12 cellular contexts compared by ENCODE assay signal in the genomic region with DNA sequence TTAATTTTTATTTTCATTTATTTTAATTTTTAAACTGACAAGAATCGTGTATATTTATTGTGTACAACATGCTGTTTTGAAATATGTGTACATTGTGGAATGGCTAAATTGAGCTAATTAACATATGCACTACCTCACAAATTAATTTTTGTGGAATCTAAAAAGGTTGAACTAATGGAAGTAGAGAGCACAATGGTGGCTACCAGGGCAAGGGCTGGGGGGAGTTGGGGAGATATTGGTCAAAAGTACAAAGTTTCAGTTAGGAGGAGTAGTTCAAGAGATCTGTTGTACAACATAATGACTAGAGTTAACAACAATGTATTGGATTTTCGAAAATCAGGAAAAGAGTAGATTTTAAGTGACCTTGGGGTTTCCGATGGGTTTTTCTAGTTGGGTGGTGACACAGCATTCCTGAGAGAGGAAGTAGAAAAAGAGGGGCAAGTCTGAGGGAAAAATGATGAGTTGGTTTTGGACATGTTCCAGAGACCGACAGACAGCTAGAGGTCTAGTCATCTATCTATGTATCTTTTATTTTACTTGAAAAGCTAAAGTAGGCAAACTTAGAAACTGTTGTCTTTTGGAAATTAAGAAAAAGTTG. TPM values are rescaled to one million over a fixed set of nuclear protein-coding genes. Genes with fewer than 3 reads are reported as not detected.
DNase-seq lines count a peak whose midpoint lies in the region; ATAC-seq, FAIRE-seq and TF ChIP-seq lines count a peak whose summit lies in the region.
"Had no signal": no experiment of that assay in that cellular context is flagged by ENCODE, and none has a peak within 500 bp of the region (broad histone marks: within the 10 kb centered on the region; RNA-seq: fewer than 3 reads in every experiment).

No MANE protein-coding gene starts in this region.

- H3K9me3 ChIP-seq in MG63 (no peaks in the 10 kb centered on the region), astrocyte (ENCODE audit: insufficient read depth, low read depth, low read length) (no peaks in the 10 kb centered on the region), prostate gland (no peaks in the 10 kb centered on the region)
- H3K9me3 ChIP-seq: BLaER1 had no signal

- H3K27me3 ChIP-seq in MG63 (no peaks in the 10 kb centered on the region), astrocyte (ENCODE audit: insufficient read depth, low read length) (no peaks in the 10 kb centered on the region), prostate gland (replicated peaks; ENCODE audit: insufficient read depth) (no peaks in the 10 kb centered on the region)
- H3K27me3 ChIP-seq: BLaER1 had no signal

- H3K27ac ChIP-seq in astrocyte (ENCODE audit: low read depth, low read length), result peak overlapping the region; percentile 89
- no peak overlapping the region for H3K27ac ChIP-seq in prostate gland
- H3K27ac ChIP-seq: BLaER1 had no signal

- no peaks in the 10 kb centered on the region for H3K79me2 ChIP-seq in astrocyte (ENCODE audit: insufficient read depth, low read length)

- H3K27me3 Mint-ChIP-seq in astrocyte (ENCODE audit: low read depth, unreplicated experiment), result no peaks in the 10 kb centered on the region
- H3K27me3 Mint-ChIP-seq in natural killer cell treated with Interleukin-12 subunit alpha and Interleukin-12 subunit beta and Interleukin-15 and Interleukin-18, amount 100 ng/mL, for 72 hours, result peaks cover 0 to 8% of the 10 kb centered on the region in 2 donors

- no peaks in the 10 kb centered on the region for H3K36me3 ChIP-seq in MG63
- no peaks in the 10 kb centered on the region for H3K36me3 ChIP-seq in astrocyte (ENCODE audit: insufficient read depth, low read length)
- no peaks in the 10 kb centered on the region for H3K36me3 ChIP-seq in prostate gland
- H3K36me3 ChIP-seq: BLaER1 had no signal

- H3K4me2 ChIP-seq in astrocyte (ENCODE audit: low read length), result peak overlapping the region; percentile 80
- H3K4me2 ChIP-seq: BLaER1 had no signal

- no peaks in the 10 kb centered on the region for H4K20me1 ChIP-seq in astrocyte (ENCODE audit: insufficient read depth, low read length)
- H4K20me1 ChIP-seq: BLaER1 had no signal

- no peaks in the 10 kb centered on the region for H3K9me3 Mint-ChIP-seq in astrocyte (ENCODE audit: unreplicated experiment)
- H3K9me3 Mint-ChIP-seq in natural killer cell treated with Interleukin-12 subunit alpha and Interleukin-12 subunit beta and Interleukin-15 and Interleukin-18, amount 100 ng/mL, for 72 hours, result no peaks in the 10 kb centered on the region
- H3K9me3 Mint-ChIP-seq: activated T-cell treated with anti-CD3 and anti-CD28 coated beads, Interleukin-2, amount 50 U/mL, for 4 hours had no signal

- no peak overlapping the region for H3K4me3 ChIP-seq in MG63
- no peak overlapping the region for H3K4me3 ChIP-seq in astrocyte (ENCODE audit: insufficient read depth, low read depth, low read length)
- no peak overlapping the region for H3K4me3 ChIP-seq in prostate gland
- H3K4me3 ChIP-seq: BLaER1 had no signal

- TF ChIP-seq POLR2A in prostate gland (IDR thresholded peaks at IDR 0.05), result no peak

- DNase-seq in CD1c-positive myeloid dendritic cell (ENCODE audit: extremely low spot score) (peak; percentile 51), MG63 (peak; percentile 8), astrocyte (ENCODE audit: low read depth) (no peak), medulla oblongata (ENCODE audit: extremely low spot score) (peak; percentile 37), prostate gland (ENCODE audit: low spot score) (no peak), hypothalamus (lab: John Stamatoyannopoulos, UW) (no peak), epidermal melanocyte (ENCODE audit: insufficient read length, low spot score) (no peak)
- DNase-seq in natural killer cell treated with Interleukin-12 subunit alpha and Interleukin-12 subunit beta and Interleukin-15 and Interleukin-18, amount 100 ng/mL, for 72 hours (ENCODE audit: low spot score), result no peak
- DNase-seq: activated T-cell treated with anti-CD3 and anti-CD28 coated beads, Interleukin-2, amount 50 U/mL, for 4 hours had no signal

- H3K9ac ChIP-seq in astrocyte (ENCODE audit: low read length), result peak overlapping the region; percentile 74
- H3K9ac ChIP-seq: BLaER1 had no signal

- TF ChIP-seq CTCF in astrocyte (IDR thresholded peaks at IDR 0.05; ENCODE audit: insufficient read depth, low read depth, low read length), result no peak
- no peak for TF ChIP-seq CTCF in prostate gland (IDR thresholded peaks at IDR 0.05)

- FAIRE-seq in astrocyte (lab: Jason Lieb, UNC), result peak; percentile 20
- FAIRE-seq: islet of Langerhans had no signal

- intact Hi-C loops in prostate gland (cut with DNase I), result no loop called here

- no peak overlapping the region for H2AFZ ChIP-seq in astrocyte (ENCODE audit: low read depth, low read length)

- no peaks in the 10 kb centered on the region for H3K36me3 Mint-ChIP-seq in astrocyte (ENCODE audit: low read depth, unreplicated experiment)
- no peaks in the 10 kb centered on the region for H3K36me3 Mint-ChIP-seq in natural killer cell treated with Interleukin-12 subunit alpha and Interleukin-12 subunit beta and Interleukin-15 and Interleukin-18, amount 100 ng/mL, for 72 hours

- H3K4me3 Mint-ChIP-seq in astrocyte (ENCODE audit: unreplicated experiment), result no peak overlapping the region
- no peak overlapping the region for H3K4me3 Mint-ChIP-seq in natural killer cell treated with Interleukin-12 subunit alpha and Interleukin-12 subunit beta and Interleukin-15 and Interleukin-18, amount 100 ng/mL, for 72 hours
- H3K4me3 Mint-ChIP-seq: activated T-cell treated with anti-CD3 and anti-CD28 coated beads, Interleukin-2, amount 50 U/mL, for 4 hours had no signal

- H3K27ac Mint-ChIP-seq in astrocyte (ENCODE audit: unreplicated experiment), result peak overlapping the region; percentile 78
- no peak overlapping the region for H3K27ac Mint-ChIP-seq in natural killer cell treated with Interleukin-12 subunit alpha and Interleukin-12 subunit beta and Interleukin-15 and Interleukin-18, amount 100 ng/mL, for 72 hours

- 78% methylated on average over 4 of the region's 4 CpGs for WGBS in prostate gland

- peaks cover 18% of the 10 kb centered on the region for H3K4me1 Mint-ChIP-seq in astrocyte (ENCODE audit: low read depth, unreplicated experiment)
- peaks cover 7% of the 10 kb centered on the region in 2 donors for H3K4me1 Mint-ChIP-seq in natural killer cell treated with Interleukin-12 subunit alpha and Interleukin-12 subunit beta and Interleukin-15 and Interleukin-18, amount 100 ng/mL, for 72 hours (ENCODE audit: low read depth in 2 of 2)

- H3K4me1 ChIP-seq in astrocyte (ENCODE audit: insufficient read depth, low read length) (peaks cover 17% of the 10 kb centered on the region), prostate gland (replicated peaks) (no peaks in the 10 kb centered on the region)
- H3K4me1 ChIP-seq: BLaER1 had no signal

- no peak for ATAC-seq in natural killer cell treated with Interleukin-12 subunit alpha and Interleukin-12 subunit beta and Interleukin-15 and Interleukin-18, amount 100 ng/mL, for 72 hours

RNA-seq across cellular contexts. Expression of a gene that starts 23.2 kb away (rescaled TPM):
- total RNA-seq in MG63 (2014; rRNA removed; shearing (Covaris generic); ENCODE audit: low replicate concordance), result 20.2 and 23.5 TPM in 2 replicates
- 26.5 and 34.6 TPM in 2 replicates for total RNA-seq in astrocyte
- 10 to 100 TPM; 12.3 to 17.3 TPM for total RNA-seq in prostate gland
- total RNA-seq in natural killer cell treated with Interleukin-12 subunit alpha and Interleukin-12 subunit beta and Interleukin-15 and Interleukin-18, amount 100 ng/mL, for 72 hours, result 10 to 100 TPM; 25.6 to 26.3 TPM

RNA-seq across cellular contexts. Expression of a gene that starts 23.3 kb away (rescaled TPM):
- 0.92 TPM in 1 of 2 replicates, not detected in the other for total RNA-seq in MG63 (2014; rRNA removed; shearing (Covaris generic); ENCODE audit: low replicate concordance)
- total RNA-seq in astrocyte (not detected in 2 replicates), prostate gland (under 1 TPM in 1 of 2 donors, not detected in 1; 0.14 TPM)
- total RNA-seq in natural killer cell treated with Interleukin-12 subunit alpha and Interleukin-12 subunit beta and Interleukin-15 and Interleukin-18, amount 100 ng/mL, for 72 hours, result not detected
- total RNA-seq: esophagus mucosa had no signal

Comparison
In these comparisons a context has a peak if more than half of its experiments do, and no peak if none do; other contexts are left out.
1. DNase-seq: peak in CD1c-positive myeloid dendritic cell (single experiment), MG63 (single experiment) and medulla oblongata (single experiment); none in astrocyte (single experiment), prostate gland (single experiment), natural killer cell treated with Interleukin-12 subunit alpha and Interleukin-12 subunit beta and Interleukin-15 and Interleukin-18, amount 100 ng/mL, for 72 hours (single experiment), hypothalamus (0 of 51) and epidermal melanocyte (single experiment).